27 cellular contexts compared by ENCODE assay signal in the genomic region with DNA sequence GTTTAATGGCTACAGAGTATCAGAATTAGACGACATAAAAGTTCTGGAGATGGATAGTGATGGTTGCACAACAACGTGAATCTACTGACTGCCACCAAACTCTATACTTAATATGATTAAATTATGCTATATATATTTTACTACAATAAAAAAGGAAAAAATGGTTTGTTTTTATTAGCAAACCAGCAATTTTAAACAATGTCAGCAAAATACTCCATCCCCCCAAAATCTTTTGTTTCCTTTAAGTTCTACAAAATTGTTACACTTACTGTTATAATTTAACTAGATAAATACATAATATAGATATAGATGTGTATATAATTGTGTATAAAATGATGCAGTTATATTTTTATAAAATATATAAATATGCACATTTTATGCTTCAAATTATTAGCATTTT.
"Had no signal": no experiment of that assay in that cellular context is flagged by ENCODE, and none has a peak within 500 bp of the region (broad histone marks: within the 10 kb centered on the region; RNA-seq: fewer than 3 reads in every experiment).

No MANE protein-coding gene starts in this region.

- H3K27ac ChIP-seq: stomach, suprapubic skin, testis, thoracic aorta, thyroid gland, tibial artery, tibial nerve, transverse colon, upper lobe of left lung, upper lobe of right lung, uterus, vagina had no signal

- FAIRE-seq: urothelium cell line had no signal

- H3K4me3 ChIP-seq: stomach, suprapubic skin, testis, thoracic aorta, thyroid gland, tibial artery, tibial nerve, transverse colon, upper lobe of left lung, upper lobe of right lung, uterus, vagina had no signal

- DNase-seq: stimulated activated CD4-positive, alpha-beta T cell treated with anti-CD3 and anti-CD28 coated beads, Interleukin-2, amount 100 ng/mL, for 48 hours; stimulated activated CD4-positive, alpha-beta T cell treated with anti-CD3 and anti-CD28 coated beads, Interleukin-4, amount 100 ng/mL, for 1 hour; stimulated activated CD4-positive, alpha-beta T cell treated with anti-CD3 and anti-CD28 coated beads, Interleukin-4, amount 100 ng/mL, for 24 hours; stimulated activated CD4-positive, alpha-beta T cell treated with anti-CD3 and anti-CD28 coated beads, Interleukin-4, amount 100 ng/mL, for 4 hours; stimulated activated CD8-positive, alpha-beta memory T cell treated with anti-CD3 and anti-CD28 coated beads, Interleukin-4, amount 100 ng/mL, for 48 hours; stimulated activated naive B cell treated with anti-CD40 and anti-IgM and Interleukin-4, amounts not matched to agents 10 μg/mL and 1 μg/mL and 100 μg/mL, for 72 hours; stimulated activated naive CD4-positive, alpha-beta T cell; stimulated activated naive CD4-positive, alpha-beta T cell treated with Interleukin-2 at 50 U/mL for 16 hours; stimulated activated naive CD8-positive, alpha-beta T cell treated with anti-CD3 and anti-CD28 coated beads, Interleukin-15, amount 100 ng/mL, for 72 hours; stimulated activated naive CD8-positive, alpha-beta T cell treated with anti-CD3 and anti-CD28 coated beads, Interleukin-15, Interleukin-2, amounts not matched to agents 100 U/mL and 50 U/mL, for 24 hours; stomach; substantia nigra; testis; thyroid gland; tibial artery; transverse colon; trophoblast cell; upper lobe of left lung; upper lobe of right lung; uterus had no signal

- H3K36me3 ChIP-seq: stomach, suprapubic skin, thoracic aorta, thyroid gland, tibial artery, tibial nerve, transverse colon, upper lobe of left lung, upper lobe of right lung, uterus, vagina had no signal

- H3K9me3 ChIP-seq: stomach, suprapubic skin, testis, thoracic aorta, thyroid gland, tibial artery, tibial nerve, transverse colon, upper lobe of left lung, upper lobe of right lung, uterus, vagina had no signal

- ATAC-seq: stimulated activated effector memory CD8-positive, alpha-beta T cell treated with anti-CD3 and anti-CD28 coated beads, Interleukin-12 subunit alpha, Interleukin-12 subunit beta, amount 100 ng/mL, for 72 hours; stimulated activated memory B cell treated with anti-CD40 and anti-IgM and Interleukin-4, amounts not matched to agents 10 μg/mL and 1 μg/mL and 100 μg/mL, for 72 hours; stimulated activated naive B cell treated with anti-CD40 and anti-IgM and Interleukin-4, amounts not matched to agents 10 μg/mL and 1 μg/mL and 100 μg/mL, for 72 hours; stimulated activated naive CD8-positive, alpha-beta T cell treated with anti-CD3 and anti-CD28 coated beads, Interleukin-15, amount 100 ng/mL, for 72 hours; stimulated activated naive CD8-positive, alpha-beta T cell treated with anti-CD3 and anti-CD28 coated beads, Interleukin-15, Interleukin-2, amounts not matched to agents 100 U/mL and 50 U/mL, for 24 hours; upper lobe of right lung had no signal

- H3K4me1 ChIP-seq: testis, thyroid gland, transverse colon, upper lobe of left lung, upper lobe of right lung, uterus, vagina had no signal

- H3K27me3 ChIP-seq: stomach, suprapubic skin, testis, thyroid gland, tibial artery, tibial nerve, transverse colon, upper lobe of left lung, upper lobe of right lung, uterus, vagina had no signal
